ENCODE assay signal across 7 cellular contexts in the genomic region with DNA sequence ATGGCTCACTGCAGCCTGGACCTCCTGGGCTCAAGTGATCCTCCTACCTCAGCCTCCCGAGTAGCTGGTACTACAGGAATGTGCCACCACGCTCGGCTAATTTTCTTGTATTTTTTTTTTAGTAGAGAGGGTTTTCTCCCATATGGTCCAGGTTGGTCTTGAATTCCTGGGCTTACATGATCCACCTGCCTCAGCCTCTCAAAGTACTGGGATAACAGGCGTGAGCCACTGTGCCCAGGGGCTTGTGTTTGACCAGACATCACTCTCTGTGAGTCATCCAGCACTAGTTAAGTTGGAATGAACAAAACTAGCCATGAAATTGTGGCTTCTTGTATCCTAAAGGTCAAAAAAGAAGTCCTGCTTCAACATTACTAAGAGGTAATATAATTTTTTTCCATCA. TPM values are rescaled to one million over a fixed set of nuclear protein-coding genes. Genes with fewer than 3 reads are reported as not detected.
DNase-seq lines count a peak whose midpoint lies in the region; TF ChIP-seq lines count a peak whose summit lies in the region.
"Not testable (repeated sequence)": the region's sequence is repeated elsewhere in the genome, so short reads cannot be mapped to it uniquely, and the experiment has no call there.

No MANE protein-coding gene starts in this region.

- H3K4me1 Mint-ChIP-seq in type B pancreatic cell (ENCODE audit: unreplicated experiment): peaks cover 14% of the 10 kb centered on the region

- H3K9me2 ChIP-seq in OCI-LY1 (ENCODE audit: low read depth, low read length); SU-DHL-6 (replicated peaks; ENCODE audit: insufficient read depth, low read length): not testable (repeated sequence)

- not testable (repeated sequence) for H3K4me2 ChIP-seq in OCI-LY1 (ENCODE audit: low read length); SU-DHL-6 (ENCODE audit: low read depth, low read length, poor library complexity, severe bottlenecking)

- not testable (repeated sequence) for H3K9me3 Mint-ChIP-seq in type B pancreatic cell

- peak overlapping the region; percentile 23 for H3K27ac ChIP-seq in OCI-LY1 (ENCODE audit: low read depth, low read length, poor library complexity, severe bottlenecking)
- peak overlapping the region; percentile 58 for H3K27ac ChIP-seq in SU-DHL-6 (ENCODE audit: low read depth, low read length)

- H3K27me3 Mint-ChIP-seq in type B pancreatic cell: not testable (repeated sequence)

- not testable (repeated sequence) for TF ChIP-seq CTCF in OCI-LY1 (IDR thresholded peaks at IDR 0.05; ENCODE audit: low read length); SU-DHL-6 (IDR thresholded peaks at IDR 0.05; ENCODE audit: insufficient read depth, low read length, poor library complexity, severe bottlenecking); epithelial cell of esophagus (IDR thresholded peaks at IDR 0.05; ENCODE audit: insufficient read depth, low read depth, low read length, missing control alignments); type B pancreatic cell (conservative IDR thresholded peaks at IDR 0.05)

- H3K27ac Mint-ChIP-seq in type B pancreatic cell: peak overlapping the region; percentile 18

- H3K79me2 ChIP-seq in OCI-LY1 (ENCODE audit: insufficient read depth, low read length): not testable (repeated sequence)
- H3K79me2 ChIP-seq in SU-DHL-6 (ENCODE audit: insufficient read depth, low read length): peaks cover 38% of the 10 kb centered on the region; the same call in 1 of the 2 replicates

- not testable (repeated sequence) for H3K36me3 ChIP-seq in OCI-LY1 (ENCODE audit: insufficient read depth, low read length); SU-DHL-6 (ENCODE audit: low read length)

- not testable (repeated sequence) for H4K20me1 ChIP-seq in OCI-LY1 (ENCODE audit: insufficient read depth, low read length); SU-DHL-6 (ENCODE audit: low read depth, low read length)

- H3K36me3 Mint-ChIP-seq in type B pancreatic cell: not testable (repeated sequence)

- DNase-seq in ELR (ENCODE audit: low read depth): peak; percentile 50
- DNase-seq in epithelial cell of esophagus (ENCODE audit: low read depth): peak; percentile 46
- DNase-seq in kidney tubule cell (ENCODE audit: low spot score): peak; percentile 72
- peak; percentile 44 for DNase-seq in renal cortical epithelial cell (ENCODE audit: low read depth)
- not testable (repeated sequence) for DNase-seq in type B pancreatic cell (ENCODE audit: extremely low spot score, unreplicated experiment)

- peaks cover 43% of the 10 kb centered on the region for H3K4me1 ChIP-seq in OCI-LY1 (ENCODE audit: insufficient read depth, low read length, severe bottlenecking)

- not testable (repeated sequence) for H3K4me3 Mint-ChIP-seq in type B pancreatic cell

- H2AFZ ChIP-seq in OCI-LY1 (ENCODE audit: low read length); SU-DHL-6 (ENCODE audit: low read depth, low read length, severe bottlenecking): not testable (repeated sequence)

- H3K4me3 ChIP-seq in OCI-LY1 (ENCODE audit: low read depth, low read length, poor library complexity, severe bottlenecking); SU-DHL-6 (ENCODE audit: insufficient read depth, low read length, poor library complexity, severe bottlenecking); epithelial cell of esophagus (ENCODE audit: low read length): not testable (repeated sequence)

- H3K27me3 ChIP-seq in OCI-LY1 (ENCODE audit: insufficient read depth, low read length); SU-DHL-6 (ENCODE audit: low read length): not testable (repeated sequence)

- H3K9me3 ChIP-seq in OCI-LY1 (ENCODE audit: low read length); SU-DHL-6 (ENCODE audit: insufficient read depth, low read length): not testable (repeated sequence)

- H3K9ac ChIP-seq in OCI-LY1 (ENCODE audit: low read length); SU-DHL-6 (ENCODE audit: low read length): not testable (repeated sequence)

- H3F3A ChIP-seq in OCI-LY1 (ENCODE audit: insufficient read depth, low read length): not testable (repeated sequence)
- peaks cover 26% of the 10 kb centered on the region for H3F3A ChIP-seq in SU-DHL-6 (ENCODE audit: insufficient read depth)

RNA-seq across cellular contexts. Expression of a gene that starts 16.7 kb away (rescaled TPM):
- total RNA-seq in renal cortical epithelial cell (53.7 and 60.3 TPM in 2 replicates), type B pancreatic cell (ENCODE audit: low replicate concordance) (68.8 and 75.6 TPM in 2 replicates)

RNA-seq across cellular contexts. Expression of a gene that starts 59.8 kb away (rescaled TPM):
- total RNA-seq in renal cortical epithelial cell: 0.05 TPM in 1 of 2 replicates, not detected in the other
- total RNA-seq in type B pancreatic cell (ENCODE audit: low replicate concordance): 0.67 and 1.6 TPM in 2 replicates
